Comparison of ENCODE assay signal across 11 cellular contexts in genomic region chr16:15879255-15879804, GRCh38. TPM values are rescaled to one million over a fixed set of nuclear protein-coding genes. Genes with fewer than 3 reads are reported as not detected.
A peak's percentile ranks its signal among the peaks of the same experiment; 100 is the strongest.
DNase-seq lines count a peak whose midpoint lies in the region; ATAC-seq and TF ChIP-seq lines count a peak whose summit lies in the region.
"Had no signal": no experiment of that assay in that cellular context is flagged by ENCODE, and none has a peak within 500 bp of the region (broad histone marks: within the 10 kb centered on the region; RNA-seq: fewer than 3 reads in every experiment).

No MANE protein-coding gene starts in this region.

- H3K36me3 ChIP-seq in MM.1S (replicated peaks; ENCODE audit: insufficient read depth, low read length): no peaks in the 10 kb centered on the region; the same call in 1 of the 2 replicates

- no peak overlapping the region for H3K9ac ChIP-seq in MM.1S (ENCODE audit: low read length)

- intact Hi-C loops in posterior vena cava (cut with DNase I): loop anchor here in 1 of 2 donors (5.0 kb wide), 1 partner anchor 248 kb away; no protein-coding TSS in a partner anchor

- H3K27me3 ChIP-seq in MM.1S (replicated peaks; ENCODE audit: insufficient read depth, low read length): no peaks in the 10 kb centered on the region
- H3K27me3 ChIP-seq: right lobe of liver had no signal

- ATAC-seq in GM19395 (IDR thresholded peaks at IDR 0.05; ENCODE audit: unreplicated experiment): no peak

- H3K36me3 Mint-ChIP-seq in chondrocyte (ENCODE audit: low read depth): peaks cover 15% of the 10 kb centered on the region

- DNase-seq in Daoy (ENCODE audit: low read depth) (peak; percentile 67), NCI-H2107 (lab: John Stamatoyannopoulos, UW) (peak; percentile 24), chondrocyte (ENCODE audit: low spot score) (no peak), posterior vena cava (ENCODE audit: low spot score) (peak; percentile 20), ureter (ENCODE audit: low spot score) (no peak), MM.1S (no peak)
- no peak for DNase-seq in stimulated activated CD4-positive, alpha-beta T cell treated with anti-CD3 and anti-CD28 coated beads, Interleukin-2, amount 100 ng/mL, for 48 hours
- DNase-seq: amygdala, NCI-H446 treated with DMSO at 0.1 percent for 48 hours, right lobe of liver had no signal

- H3K9me3 ChIP-seq in MM.1S (replicated peaks; ENCODE audit: insufficient read depth, low read length): no peaks in the 10 kb centered on the region
- H3K9me3 ChIP-seq: right lobe of liver had no signal

- TF ChIP-seq CTCF in chondrocyte (IDR thresholded peaks at IDR 0.05) (no peak), MM.1S (IDR thresholded peaks at IDR 0.05; ENCODE audit: low read length) (no peak)

- no peak overlapping the region for H3K4me3 ChIP-seq in MM.1S (ENCODE audit: low read length)
- H3K4me3 ChIP-seq: right lobe of liver had no signal

- no peaks in the 10 kb centered on the region for H4K20me1 ChIP-seq in MM.1S (ENCODE audit: insufficient read depth, low read length)

- H3K27ac ChIP-seq in MM.1S (ENCODE audit: low read length): no peak overlapping the region

- H3K27ac Mint-ChIP-seq in chondrocyte (ENCODE audit: unreplicated experiment): peak overlapping the region; percentile 72

- no peaks in the 10 kb centered on the region for H3F3A ChIP-seq in MM.1S (ENCODE audit: insufficient read depth, low read length)

- no peak overlapping the region for H3K4me2 ChIP-seq in MM.1S (ENCODE audit: low read depth, low read length)

- no peaks in the 10 kb centered on the region for H3K4me1 ChIP-seq in MM.1S (ENCODE audit: low read length)

- no peaks in the 10 kb centered on the region for H3K9me3 Mint-ChIP-seq in chondrocyte (ENCODE audit: low read depth)

- peaks cover 23% of the 10 kb centered on the region for H3K79me2 ChIP-seq in MM.1S (ENCODE audit: low read length)

- no peak overlapping the region for H2AFZ ChIP-seq in MM.1S (ENCODE audit: low read length)

- H3K4me1 Mint-ChIP-seq in chondrocyte (ENCODE audit: low read depth): peaks cover 24% of the 10 kb centered on the region

- H3K27me3 Mint-ChIP-seq in chondrocyte (ENCODE audit: low read depth): no peaks in the 10 kb centered on the region

- no peak overlapping the region for H3K4me3 Mint-ChIP-seq in chondrocyte (ENCODE audit: unreplicated experiment)

- H3K9me2 ChIP-seq in MM.1S (replicated peaks; ENCODE audit: insufficient read depth, low read length): no peaks in the 10 kb centered on the region

RNA-seq across cellular contexts. Expression of gene CEP20, which starts 9.1 kb away (rescaled TPM):
- total RNA-seq in Daoy (2014; rRNA removed; shearing (Covaris generic)): 87.0 and 122 TPM in 2 replicates
- total RNA-seq in chondrocyte (16.4 to 25.5 TPM (median 19.7 TPM) in 3 replicates), posterior vena cava (10 to 100 TPM; 25.7 to 25.8 TPM), ureter (29.3 TPM)

RNA-seq across cellular contexts. Expression of gene MYH11, which starts 22.5 kb away (rescaled TPM):
- under 0.01 TPM in 1 of 2 replicates, not detected in the other for total RNA-seq in Daoy (2014; rRNA removed; shearing (Covaris generic))
- total RNA-seq in chondrocyte: 4.8 to 58.3 TPM (median 57.8 TPM) in 3 replicates
- total RNA-seq in posterior vena cava: 1,000 to 10,000 TPM; 1,932 to 2,544 TPM
- total RNA-seq in ureter: 1,287 TPM

Comparison
In these comparisons a context has a peak if more than half of its experiments do, and no peak if none do; other contexts are left out.
1. DNase-seq: peak in Daoy (single experiment), NCI-H2107 (single experiment) and posterior vena cava (single experiment); none in chondrocyte (single experiment), stimulated activated CD4-positive, alpha-beta T cell treated with anti-CD3 and anti-CD28 coated beads, Interleukin-2, amount 100 ng/mL, for 48 hours (0 of 2), ureter (single experiment) and MM.1S (single experiment).